Comparison of ENCODE assay signal across 8 cellular contexts in genomic region chr17:31052187-31052889, GRCh38. TPM values are rescaled to one million over a fixed set of nuclear protein-coding genes. Genes with fewer than 3 reads are reported as not detected.
DNase-seq lines count a peak whose midpoint lies in the region; ATAC-seq and TF ChIP-seq lines count a peak whose summit lies in the region.

No MANE protein-coding gene starts in this region.

- CTCF ChIA-PET in activated naive CD4-positive, alpha-beta T cell treated with anti-CD3 and anti-CD28 coated beads, Interleukin-2, amount 10 ng/mL, durations not matched to agents 7 days and 5 days (lab: Charles Lee): interaction anchor here (1.5 to 1.6 kb wide), 2 partner anchors 16 to 163 kb away, joined by 4 to 5 read pairs; no protein-coding TSS in a partner anchor

- 30% methylated on average over 9 of the region's 9 CpGs for WGBS in smooth muscle cell (ENCODE audit: low lambda C conversion rate)

- H3K9ac ChIP-seq in smooth muscle cell (ENCODE audit: low read depth): no peak overlapping the region

- no peaks in the 10 kb centered on the region for H3K4me1 ChIP-seq in smooth muscle cell (ENCODE audit: low read depth)

- no peaks in the 10 kb centered on the region for H3K9me3 Mint-ChIP-seq in activated naive CD4-positive, alpha-beta T cell treated with anti-CD3 and anti-CD28 coated beads, Interleukin-2, amount 10 ng/mL, durations not matched to agents 7 days and 5 days

- H2AFZ ChIP-seq in smooth muscle cell (ENCODE audit: low read depth): no peak overlapping the region

- H3K4me1 Mint-ChIP-seq in activated naive CD4-positive, alpha-beta T cell treated with anti-CD3 and anti-CD28 coated beads, Interleukin-2, amount 10 ng/mL, durations not matched to agents 7 days and 5 days: peaks cover 18% of the 10 kb centered on the region

- DNase-seq in HFF-Myc (ENCODE audit: extremely low read depth, low read depth) (peak; percentile 94), foreskin melanocyte (peak; percentile 92), smooth muscle cell (lab: John Stamatoyannopoulos, UW; ENCODE audit: unreplicated experiment) (no peak), NCI-H1417 (lab: John Stamatoyannopoulos, UW) (no peak)
- DNase-seq in stimulated activated CD4-positive, alpha-beta T cell treated with anti-CD3 and anti-CD28 coated beads, Interleukin-1b, Interleukin-23, amount 100 ng/mL, for 48 hours: no peak
- no peak for DNase-seq in activated naive CD4-positive, alpha-beta T cell treated with anti-CD3 and anti-CD28 coated beads, Interleukin-2, amount 10 ng/mL, durations not matched to agents 7 days and 5 days

- peak; percentile 95 for ATAC-seq in SK-N-SH treated with all-trans-retinoic acid at 6 μM for 48 hours
- ATAC-seq in HG02852 (IDR thresholded peaks at IDR 0.05; ENCODE audit: unreplicated experiment): no peak

- H3K4me3 Mint-ChIP-seq in activated naive CD4-positive, alpha-beta T cell treated with anti-CD3 and anti-CD28 coated beads, Interleukin-2, amount 10 ng/mL, durations not matched to agents 7 days and 5 days: no peak overlapping the region

- H3F3A ChIP-seq in smooth muscle cell (ENCODE audit: low read depth): no peaks in the 10 kb centered on the region

- H3K27me3 ChIP-seq in smooth muscle cell (ENCODE audit: low read depth): no peaks in the 10 kb centered on the region

- H3K27ac ChIP-seq in smooth muscle cell (ENCODE audit: low read depth): peak overlapping the region; percentile 88

- TF ChIP-seq CTCF in HFF-Myc (IDR thresholded peaks at IDR 0.05; ENCODE audit: low read depth, low read length, missing control alignments): no peak
- TF ChIP-seq CTCF in smooth muscle cell (IDR thresholded peaks at IDR 0.05; ENCODE audit: borderline replicate concordance, insufficient read depth, poor library complexity, severe bottlenecking): no peak

- H3K9me3 ChIP-seq in smooth muscle cell (replicated peaks; ENCODE audit: low read depth): no peaks in the 10 kb centered on the region

- no peak overlapping the region for H3K27ac Mint-ChIP-seq in activated naive CD4-positive, alpha-beta T cell treated with anti-CD3 and anti-CD28 coated beads, Interleukin-2, amount 10 ng/mL, durations not matched to agents 7 days and 5 days

- peak overlapping the region; percentile 56 for H3K4me2 ChIP-seq in smooth muscle cell

- H3K4me3 ChIP-seq in HFF-Myc (replicated peaks; ENCODE audit: low read depth, low read length) (peak overlapping the region; percentile 5; the same call in 1 of the 2 replicates), smooth muscle cell (no peak overlapping the region)

- no peaks in the 10 kb centered on the region for H3K36me3 Mint-ChIP-seq in activated naive CD4-positive, alpha-beta T cell treated with anti-CD3 and anti-CD28 coated beads, Interleukin-2, amount 10 ng/mL, durations not matched to agents 7 days and 5 days

- H3K79me2 ChIP-seq in smooth muscle cell (ENCODE audit: low read depth): no peaks in the 10 kb centered on the region

- no peaks in the 10 kb centered on the region for H3K36me3 ChIP-seq in smooth muscle cell (ENCODE audit: low read depth)

- H3K27me3 Mint-ChIP-seq in activated naive CD4-positive, alpha-beta T cell treated with anti-CD3 and anti-CD28 coated beads, Interleukin-2, amount 10 ng/mL, durations not matched to agents 7 days and 5 days: peaks cover 13% of the 10 kb centered on the region

- H4K20me1 ChIP-seq in smooth muscle cell (ENCODE audit: low read depth): no peaks in the 10 kb centered on the region

TF ChIP-seq in SK-N-SH treated with all-trans-retinoic acid at 6 μM for 48 hours, 23 proteins besides CTCF, POLR2A, EP300 and RAD21:
- no peak for TF ChIP-seq BACH2 (CRISPR knock-in tag; IDR thresholded peaks at IDR 0.05; ENCODE audit: borderline replicate concordance)
- peak; percentile 38; the same call in 1 of the 2 replicates for TF ChIP-seq ZFP3 (CRISPR knock-in tag; IDR thresholded peaks at IDR 0.05)
TF ChIP-seq in SK-N-SH treated with all-trans-retinoic acid at 6 μM for 48 hours: peak in this region for 1.

RNA-seq across cellular contexts. Expression of gene NF1, which starts 42.4 kb away (rescaled TPM):
- 59.7 and 74.3 TPM in 2 replicates for total RNA-seq in smooth muscle cell
- polyA plus RNA-seq in smooth muscle cell: 7.6 and 19.4 TPM in 2 replicates

Comparison
In these comparisons a context has a peak if more than half of its experiments do, and no peak if none do; other contexts are left out.
1. DNase-seq: peak in HFF-Myc (single experiment) and foreskin melanocyte (single experiment); none in smooth muscle cell (single experiment), stimulated activated CD4-positive, alpha-beta T cell treated with anti-CD3 and anti-CD28 coated beads, Interleukin-1b, Interleukin-23, amount 100 ng/mL, for 48 hours (single experiment), NCI-H1417 (0 of 3) and activated naive CD4-positive, alpha-beta T cell treated with anti-CD3 and anti-CD28 coated beads, Interleukin-2, amount 10 ng/mL, durations not matched to agents 7 days and 5 days (single experiment).